14 cellular contexts compared by ENCODE assay signal in the genomic region with DNA sequence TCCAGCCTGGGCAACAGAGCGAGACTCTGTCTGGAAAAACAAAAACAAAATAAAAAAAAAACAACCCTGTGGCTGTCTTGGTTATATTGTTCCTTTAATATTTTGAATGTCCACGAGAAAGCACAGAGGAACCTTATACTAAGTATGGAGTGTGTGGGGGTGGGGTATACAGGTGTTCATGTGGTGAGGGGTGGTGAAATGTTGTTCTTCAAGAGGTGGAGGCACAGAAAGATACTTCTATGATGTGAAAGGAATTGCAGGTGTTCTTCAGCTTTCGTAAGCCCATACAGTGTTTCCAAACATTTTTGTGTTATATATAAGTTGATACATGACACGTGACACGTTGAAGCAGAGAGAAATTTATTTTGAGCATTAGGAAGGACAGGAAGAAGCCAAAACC. TPM values are rescaled to one million over a fixed set of nuclear protein-coding genes. Genes with fewer than 3 reads are reported as not detected.
DNase-seq lines count a peak whose midpoint lies in the region; ATAC-seq and TF ChIP-seq lines count a peak whose summit lies in the region.
"Had no signal": no experiment of that assay in that cellular context is flagged by ENCODE, and none has a peak within 500 bp of the region (broad histone marks: within the 10 kb centered on the region; RNA-seq: fewer than 3 reads in every experiment).

No MANE protein-coding gene starts in this region.

- H3K79me2 ChIP-seq in MM.1S (ENCODE audit: low read length) (no peaks in the 10 kb centered on the region), osteoblast (ENCODE audit: insufficient read depth, low read length) (no peaks in the 10 kb centered on the region)

- peaks cover 41% of the 10 kb centered on the region for H3F3A ChIP-seq in MM.1S (ENCODE audit: insufficient read depth, low read length)

- peaks cover 39% of the 10 kb centered on the region for H3K4me1 ChIP-seq in MM.1S (ENCODE audit: low read length)
- H3K4me1 ChIP-seq in osteoblast (ENCODE audit: insufficient read depth, low read length): peaks cover 16% of the 10 kb centered on the region
- peaks cover 23 to 56% of the 10 kb centered on the region in 2 donors for H3K4me1 ChIP-seq in thyroid gland

- H2AFZ ChIP-seq in MM.1S (ENCODE audit: low read length) (no peak overlapping the region), osteoblast (ENCODE audit: low read length) (no peak overlapping the region)

- peak overlapping the region; percentile 65 for H3K9ac ChIP-seq in MM.1S (ENCODE audit: low read length)

- WGBS in thyroid gland, 2 donors: 75 to 83% methylated on average over 5 of the region's 5 CpGs

- in situ Hi-C loops in brain microvascular endothelial cell (cut with HindIII; ENCODE audit: low pct_ligation_motif_present, low sequenced_read_pairs): no loop called here

- intact Hi-C loops in thyroid gland (cut with DNase I): no loop called here

- H3K27ac ChIP-seq in MM.1S (ENCODE audit: low read length): peak overlapping the region; percentile 98
- peak overlapping the region; percentile 82 for H3K27ac ChIP-seq in brain microvascular endothelial cell
- peak overlapping the region; percentile 91 for H3K27ac ChIP-seq in osteoblast (ENCODE audit: low read depth, low read length)
- H3K27ac ChIP-seq in thyroid gland: peak overlapping the region; percentile 87 to 97 (median 92)

- no peaks in the 10 kb centered on the region for H3K9me3 ChIP-seq in MM.1S (replicated peaks; ENCODE audit: insufficient read depth, low read length)
- no peaks in the 10 kb centered on the region for H3K9me3 ChIP-seq in osteoblast (ENCODE audit: low read depth, low read length)
- no peaks in the 10 kb centered on the region for H3K9me3 ChIP-seq in thyroid gland

- no peak for ATAC-seq in GM18858 (IDR thresholded peaks at IDR 0.05; ENCODE audit: unreplicated experiment)
- ATAC-seq: CD8-positive, alpha-beta T cell had no signal

- H3K9me2 ChIP-seq in MM.1S (replicated peaks; ENCODE audit: insufficient read depth, low read length): no peaks in the 10 kb centered on the region

- H3K27me3 ChIP-seq in MM.1S (replicated peaks; ENCODE audit: insufficient read depth, low read length) (no peaks in the 10 kb centered on the region), brain microvascular endothelial cell (replicated peaks) (no peaks in the 10 kb centered on the region), osteoblast (ENCODE audit: insufficient read depth, low read length) (no peaks in the 10 kb centered on the region), thyroid gland (no peaks in the 10 kb centered on the region)

- no peaks in the 10 kb centered on the region for H3K36me3 ChIP-seq in MM.1S (replicated peaks; ENCODE audit: insufficient read depth, low read length)
- no peaks in the 10 kb centered on the region for H3K36me3 ChIP-seq in brain microvascular endothelial cell (replicated peaks)
- no peaks in the 10 kb centered on the region for H3K36me3 ChIP-seq in osteoblast (ENCODE audit: insufficient read depth, low read length)
- no peaks in the 10 kb centered on the region for H3K36me3 ChIP-seq in thyroid gland

- peak overlapping the region; percentile 9 for H3K4me3 ChIP-seq in MM.1S (ENCODE audit: low read length)
- no peak overlapping the region for H3K4me3 ChIP-seq in brain microvascular endothelial cell (ENCODE audit: low read depth, low read length)
- no peak overlapping the region for H3K4me3 ChIP-seq in osteoblast (ENCODE audit: insufficient read depth, low read length)
- no peak overlapping the region for H3K4me3 ChIP-seq in thyroid gland (replicated peaks in 1 of 3)

- H4K20me1 ChIP-seq in MM.1S (ENCODE audit: insufficient read depth, low read length) (no peaks in the 10 kb centered on the region), osteoblast (ENCODE audit: insufficient read depth, low read length) (no peaks in the 10 kb centered on the region)

- no peak for TF ChIP-seq POLR2A in thyroid gland (IDR thresholded peaks at IDR 0.05)

- TF ChIP-seq CTCF in MM.1S (IDR thresholded peaks at IDR 0.05; ENCODE audit: low read length): no peak
- no peak for TF ChIP-seq CTCF in brain microvascular endothelial cell (IDR thresholded peaks at IDR 0.05; ENCODE audit: low read depth, low read length, missing control alignments)
- TF ChIP-seq CTCF in osteoblast (IDR thresholded peaks at IDR 0.05; ENCODE audit: extremely low read depth, low read depth, low read length): no peak
- no peak for TF ChIP-seq CTCF in thyroid gland (IDR thresholded peaks at IDR 0.05)

- DNase-seq in MM.1S: peak; percentile 86
- DNase-seq in brain microvascular endothelial cell: no peak
- no peak for DNase-seq in osteoblast (ENCODE audit: insufficient read length, low spot score, missing footprints)
- DNase-seq in thyroid gland: no peak
- DNase-seq in RPMI8226: no peak
- no peak for DNase-seq in mucosa of gallbladder (ENCODE audit: low spot score)
- no peak for DNase-seq in NCI-H1105 (lab: John Stamatoyannopoulos, UW)
- DNase-seq: CD8-positive, alpha-beta T cell; DMS79 treated with DMSO at 0.1 percent for 48 hours; H9; NCI-H2107; NCI-H345; NCI-H526 treated with DMSO at 0.1 percent for 48 hours had no signal

- H3K4me2 ChIP-seq in MM.1S (ENCODE audit: low read depth, low read length) (peak overlapping the region; percentile 76), osteoblast (ENCODE audit: insufficient read depth, low read length) (no peak overlapping the region)

RNA-seq across cellular contexts. Expression of gene SLC9A6, which starts 46.4 kb away (rescaled TPM):
- total RNA-seq in osteoblast (19.4 and 21.0 TPM in 2 replicates), thyroid gland (10 to 100 TPM; 15.2 to 21.7 (median 18.5) TPM), mucosa of gallbladder (13.3 TPM)

RNA-seq across cellular contexts. Expression of gene MMGT1, which starts 57.8 kb away (rescaled TPM):
- total RNA-seq in osteoblast (25.0 and 26.5 TPM in 2 replicates), thyroid gland (10 to 100 TPM; 31.2 to 43.7 (median 37.4) TPM), mucosa of gallbladder (28.1 TPM)
